Comparison of ENCODE assay signal across 14 cellular contexts in the genomic region with DNA sequence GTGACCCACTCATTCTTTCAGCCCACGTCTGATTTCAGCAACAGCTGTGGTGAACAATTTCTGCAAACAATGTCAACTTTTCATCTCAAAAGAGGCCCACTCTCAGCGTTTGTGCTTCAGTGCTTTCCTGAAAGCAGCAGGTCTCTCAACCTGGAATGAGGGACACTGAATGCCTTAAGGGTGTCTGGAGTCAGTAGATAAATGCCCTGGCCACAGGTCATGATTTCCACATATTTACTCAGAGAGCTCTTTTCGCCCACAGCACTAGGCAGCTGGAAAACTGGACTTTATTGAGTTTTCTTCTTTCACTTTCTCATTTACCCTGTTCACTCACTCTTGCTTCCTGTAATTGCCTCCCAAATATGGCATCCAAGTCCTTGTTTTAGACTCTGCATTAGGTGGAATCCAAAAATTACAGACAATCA. TPM values are rescaled to one million over a fixed set of nuclear protein-coding genes. Genes with fewer than 3 reads are reported as not detected.
DNase-seq lines count a peak whose midpoint lies in the region; ATAC-seq and TF ChIP-seq lines count a peak whose summit lies in the region.
"Had no signal": no experiment of that assay in that cellular context is flagged by ENCODE, and none has a peak within 500 bp of the region (broad histone marks: within the 10 kb centered on the region; RNA-seq: fewer than 3 reads in every experiment).

No MANE protein-coding gene starts in this region.

- no peaks in the 10 kb centered on the region for H3K27me3 ChIP-seq in IMR-90 (ENCODE audit: control insufficient read depth, insufficient read depth, low read length)
- H3K27me3 ChIP-seq in smooth muscle cell (ENCODE audit: low read depth): no peaks in the 10 kb centered on the region
- H3K27me3 ChIP-seq: colonic mucosa, suprapubic skin had no signal

- no peaks in the 10 kb centered on the region for H3K9me3 ChIP-seq in IMR-90 (ENCODE audit: control insufficient read depth, insufficient read depth, low read length)
- no peaks in the 10 kb centered on the region for H3K9me3 ChIP-seq in smooth muscle cell (replicated peaks; ENCODE audit: low read depth)
- H3K9me3 ChIP-seq: colonic mucosa, suprapubic skin had no signal

- no peaks in the 10 kb centered on the region for H3K36me3 ChIP-seq in IMR-90 (ENCODE audit: control insufficient read depth, insufficient read depth, low read length)
- no peaks in the 10 kb centered on the region for H3K36me3 ChIP-seq in smooth muscle cell (ENCODE audit: low read depth)
- H3K36me3 ChIP-seq: colonic mucosa, suprapubic skin had no signal

- POLR2A ChIA-PET in IMR-90 (lab: Charles Lee; ENCODE audit: unreplicated experiment): no interaction called here

- no peak overlapping the region for H4K5ac ChIP-seq in IMR-90 (ENCODE audit: low read depth, low read length)

- no peaks in the 10 kb centered on the region for H3K79me2 ChIP-seq in smooth muscle cell (ENCODE audit: low read depth)

- BruUV-seq in IMR-90 (replicated peaks; lab: Mats Ljungman, UMichigan): no TSS peak

- TF ChIP-seq RAD21 in IMR-90 (IDR thresholded peaks at IDR 0.05; ENCODE audit: low read length): no peak

- H3K4me1 ChIP-seq in IMR-90 (ENCODE audit: control insufficient read depth, insufficient read depth, low read length) (no peaks in the 10 kb centered on the region), smooth muscle cell (ENCODE audit: low read depth) (no peaks in the 10 kb centered on the region)
- H3K4me1 ChIP-seq: colonic mucosa, suprapubic skin had no signal

- DNase-seq in IMR-90 (no peak), smooth muscle cell (lab: John Stamatoyannopoulos, UW; ENCODE audit: unreplicated experiment) (no peak), EL (no peak), activated gamma-delta T cell (lab: John Stamatoyannopoulos, UW) (no peak), NCI-H146 treated with DMSO at 0.1 percent for 48 hours (lab: John Stamatoyannopoulos, UW; ENCODE audit: unreplicated experiment) (no peak), NCI-H526 (lab: John Stamatoyannopoulos, UW) (no peak)
- DNase-seq: colonic mucosa; naive B cell; PC-3; stimulated activated CD4-positive, alpha-beta T cell treated with anti-CD3 and anti-CD28 coated beads, Interleukin-1b, Interleukin-23, amount 100 ng/mL, for 48 hours had no signal

- in situ Hi-C loops in IMR-90 (cut with MboI; ENCODE audit: low sequenced_read_pairs): no loop called here

- ATAC-seq in GM19023 (IDR thresholded peaks at IDR 0.05; ENCODE audit: unreplicated experiment): peak; percentile 76
- peak; percentile 79 for ATAC-seq in HG02610 (IDR thresholded peaks at IDR 0.05; ENCODE audit: unreplicated experiment)
- no peak for ATAC-seq in IMR-90 (ENCODE audit: low read depth)
- ATAC-seq: PC-3 had no signal

- H2BK20ac ChIP-seq in IMR-90 (ENCODE audit: low read depth, low read length): no peak overlapping the region

- H2AK5ac ChIP-seq in IMR-90 (ENCODE audit: low read depth, low read length): no peak overlapping the region

- H2AK9ac ChIP-seq in IMR-90 (replicated peaks; ENCODE audit: low read depth, low read length, poor library complexity): no peak overlapping the region

- H3K27ac ChIP-seq in IMR-90 (ENCODE audit: insufficient read depth, low read length) (no peak overlapping the region), smooth muscle cell (ENCODE audit: low read depth) (peak overlapping the region; percentile 28)
- H3K27ac ChIP-seq: colonic mucosa, suprapubic skin had no signal

- no peak for TF ChIP-seq CTCF in IMR-90 (conservative IDR thresholded peaks at IDR 0.05; ENCODE audit: low read depth, low read length)
- no peak for TF ChIP-seq CTCF in smooth muscle cell (IDR thresholded peaks at IDR 0.05; ENCODE audit: borderline replicate concordance, insufficient read depth, poor library complexity, severe bottlenecking)

- no peaks in the 10 kb centered on the region for H3F3A ChIP-seq in smooth muscle cell (ENCODE audit: low read depth)

- no peak overlapping the region for H3K4ac ChIP-seq in IMR-90 (ENCODE audit: low read depth, low read length)

- H3K4me2 ChIP-seq in IMR-90 (ENCODE audit: low read depth, low read length): peak overlapping the region; percentile 29; the same call in 1 of the 2 replicates
- peak overlapping the region; percentile 31 for H3K4me2 ChIP-seq in smooth muscle cell

- H3K9ac ChIP-seq in IMR-90 (ENCODE audit: low read depth, low read length) (no peak overlapping the region), smooth muscle cell (ENCODE audit: low read depth) (no peak overlapping the region)

- no peaks in the 10 kb centered on the region for H3K79me1 ChIP-seq in IMR-90 (ENCODE audit: low read depth in 1 of 2, low read length in 2 of 2)

- H2AFZ ChIP-seq in IMR-90 (replicated peaks; ENCODE audit: low read length, poor library complexity) (no peak overlapping the region), smooth muscle cell (ENCODE audit: low read depth) (peak overlapping the region; percentile 41)

- H2BK120ac ChIP-seq in IMR-90 (ENCODE audit: low read depth, low read length): no peak overlapping the region

- H4K91ac ChIP-seq in IMR-90 (ENCODE audit: insufficient read depth, low read depth, low read length): no peak overlapping the region

- WGBS in IMR-90 (ENCODE audit: extremely low coverage in 2 of 2, insufficient read length in 1 of 2), 2 experiments: no CpG with 5 or more reads among the region's 3 CpGs
- 52% methylated on average over 3 of the region's 3 CpGs for whole genome bisulfite sequencing in smooth muscle cell (ENCODE audit: low lambda C conversion rate)

- no peak overlapping the region for H3K23ac ChIP-seq in IMR-90 (ENCODE audit: low read depth, low read length)

- H3K4me3 ChIP-seq in IMR-90 (ENCODE audit: insufficient read depth, low read depth, low read length) (no peak overlapping the region; the same call in 1 of the 2 replicates), smooth muscle cell (no peak overlapping the region)
- H3K4me3 ChIP-seq: colonic mucosa, suprapubic skin had no signal

- H3K18ac ChIP-seq in IMR-90 (ENCODE audit: low read depth, low read length): no peak overlapping the region

- CTCF ChIA-PET in IMR-90 (lab: Yijun Ruan, JAX): no interaction called here

- no peak overlapping the region for H2BK5ac ChIP-seq in IMR-90 (ENCODE audit: low read depth, low read length, poor library complexity, severe bottlenecking)

- intact Hi-C loops in IMR-90 (cut with micrococcal nuclease): loop anchor here (2.0 kb wide), 1 partner anchor 66 kb away; no protein-coding TSS in a partner anchor

- dilution Hi-C loops in IMR-90 (cut with HindIII; ENCODE audit: low sequenced_read_pairs, unreplicated experiment): no loop called here

- H4K20me1 ChIP-seq in IMR-90 (ENCODE audit: insufficient read depth, low read length) (no peaks in the 10 kb centered on the region), smooth muscle cell (ENCODE audit: low read depth) (no peaks in the 10 kb centered on the region)

- H3K14ac ChIP-seq in IMR-90 (replicated peaks; ENCODE audit: low read depth, low read length): no peak overlapping the region

- no peak for TF ChIP-seq POLR2A in IMR-90 (IDR thresholded peaks at IDR 0.05; ENCODE audit: low read depth, low read length)

- no peak overlapping the region for H4K8ac ChIP-seq in IMR-90 (ENCODE audit: low read depth in 2 of 2, low read length in 2 of 2)

- H2BK15ac ChIP-seq in IMR-90 (ENCODE audit: low read depth, low read length): no peak overlapping the region

- H3K9me1 ChIP-seq in IMR-90 (ENCODE audit: insufficient read depth, low read length): no peaks in the 10 kb centered on the region

- H3K56ac ChIP-seq in IMR-90 (ENCODE audit: extremely low read depth, insufficient read depth, low read length): no peak overlapping the region

TF ChIP-seq in IMR-90, 13 proteins besides CTCF, POLR2A, EP300 and RAD21:
- TF ChIP-seq MAFK (IDR thresholded peaks at IDR 0.05; ENCODE audit: low read depth, low read length) (no peak), CHD1 (IDR thresholded peaks at IDR 0.05; ENCODE audit: low read depth, low read length) (no peak), BHLHE40 (IDR thresholded peaks at IDR 0.05; ENCODE audit: low read depth, low read length) (no peak), SMC3 (IDR thresholded peaks at IDR 0.05; ENCODE audit: low read depth, low read length) (no peak), NFE2L2 (IDR thresholded peaks at IDR 0.05; ENCODE audit: low read depth, low read length) (no peak), CEBPB (IDR thresholded peaks at IDR 0.05; ENCODE audit: low read depth, low read length) (no peak), MXI1 (IDR thresholded peaks at IDR 0.05; ENCODE audit: borderline replicate concordance, low read depth, low read length) (no peak)

RNA-seq across cellular contexts. Expression of gene NPFFR2, which starts 52.8 kb away (rescaled TPM):
- total RNA-seq in IMR-90 (2012; rRNA removed) (not detected in 2 replicates), smooth muscle cell (not detected in 2 replicates)
- polyA plus RNA-seq in IMR-90 (2012; rRNA removed) (not detected in 2 replicates), smooth muscle cell (0.34 TPM in 1 of 2 replicates, not detected in the other)
- polyA plus RNA-seq in IMR-90 (2012; cell fraction: cytosol; rRNA removed): not detected in 2 replicates
- polyA plus RNA-seq in IMR-90 (2012; cell fraction: nucleus; rRNA removed; ENCODE audit: low replicate concordance): not detected in 2 replicates
- total RNA-seq: activated T-helper 1 cell treated with anti-CD3 and anti-CD28 coated beads, Interleukin-12 subunit alpha, Interleukin-12 subunit beta, Interleukin-2, Interleukin-4 antibody, amounts not matched to agents 30 ng/mL and 10 ng/mL and 1 ng/mL, durations not matched to agents 14 hours and 24 hours and 36 hours; colonic mucosa; PC-3; suprapubic skin had no signal
